8 cellular contexts compared by ENCODE assay signal in genomic region chr18:79399275-79400081, GRCh38. TPM values are rescaled to one million over a fixed set of nuclear protein-coding genes. Genes with fewer than 3 reads are reported as not detected.
DNase-seq lines count a peak whose midpoint lies in the region; ATAC-seq and TF ChIP-seq lines count a peak whose summit lies in the region.

No MANE protein-coding gene starts in this region.

- H3K36me3 Mint-ChIP-seq in IgD-negative memory B cell, result no peaks in the 10 kb centered on the region
- peaks cover 7% of the 10 kb centered on the region for H3K36me3 Mint-ChIP-seq in memory B cell

- no peaks in the 10 kb centered on the region for H3K9me3 ChIP-seq in BLaER1
- no peaks in the 10 kb centered on the region for H3K9me3 ChIP-seq in transverse colon

- no peak for TF ChIP-seq EP300 in transverse colon (IDR thresholded peaks at IDR 0.05; ENCODE audit: low read depth)

- H3K9ac ChIP-seq in BLaER1, result peak overlapping the region; percentile 86

- H3K4me3 Mint-ChIP-seq in IgD-negative memory B cell (peak overlapping the region; percentile 84 to 92 (median 90)), memory B cell (peak overlapping the region; percentile 96)

- no peak for TF ChIP-seq CTCF in brain microvascular endothelial cell (IDR thresholded peaks at IDR 0.05; ENCODE audit: low read depth, low read length, missing control alignments)
- no peak for TF ChIP-seq CTCF in transverse colon (IDR thresholded peaks at IDR 0.05)

- peaks cover 24 to 40% (median 32%) of the 10 kb centered on the region in 3 donors for H3K4me1 Mint-ChIP-seq in IgD-negative memory B cell
- peaks cover 37% of the 10 kb centered on the region for H3K4me1 Mint-ChIP-seq in memory B cell

- H3K27me3 Mint-ChIP-seq in IgD-negative memory B cell (no peaks in the 10 kb centered on the region), memory B cell (no peaks in the 10 kb centered on the region)

- H4K20me1 ChIP-seq in BLaER1, result peaks cover 46% of the 10 kb centered on the region

- H3K27ac Mint-ChIP-seq in IgD-negative memory B cell (peak overlapping the region; percentile 84 to 95 (median 91)), memory B cell (peak overlapping the region; percentile 97)

- TF ChIP-seq POLR2A in transverse colon (IDR thresholded peaks at IDR 0.05), result no peak

- H3K4me3 ChIP-seq in BLaER1, result peak overlapping the region; percentile 78
- H3K4me3 ChIP-seq in brain microvascular endothelial cell (ENCODE audit: low read depth, low read length), result peak overlapping the region; percentile 30
- H3K4me3 ChIP-seq in transverse colon, result peak overlapping the region; percentile 63 to 90 (median 74)

- peak overlapping the region; percentile 90 for H3K4me2 ChIP-seq in BLaER1

- no peak for DNase-seq in brain microvascular endothelial cell
- peak in 1 of 2 donors; percentile 60 for DNase-seq in memory B cell (ENCODE audit: low spot score in 2 of 2)
- DNase-seq in transverse colon, result no peak
- DNase-seq in NCI-H1092 treated with DMSO at 0.1 percent for 48 hours (lab: John Stamatoyannopoulos, UW), result no peak
- DNase-seq in NCI-H2196 (lab: John Stamatoyannopoulos, UW; ENCODE audit: unreplicated experiment), result no peak
- no peak for DNase-seq in OCI-M1 (lab: John Stamatoyannopoulos, UW)

- peaks cover 0 to 2% (median 0%) of the 10 kb centered on the region in 3 donors for H3K9me3 Mint-ChIP-seq in IgD-negative memory B cell
- H3K9me3 Mint-ChIP-seq in memory B cell, result no peaks in the 10 kb centered on the region

- in situ Hi-C loops in brain microvascular endothelial cell (cut with HindIII; ENCODE audit: low pct_ligation_motif_present, low sequenced_read_pairs), result loop anchor here (25.0 kb wide), 1 partner anchor 238 kb away; no protein-coding TSS in a partner anchor
- in situ Hi-C loops in transverse colon (cut with MboI; ENCODE audit: low pct_ligation_motif_present in 1 of 4, low pct_unique_long_range_greater_than_20kb in 1 of 4, low sequenced_read_pairs in 3 of 4), result loop anchor here in 1 of 4 donors (25.0 kb wide), 2 partner anchors 113 to 238 kb away; no protein-coding TSS in a partner anchor

- H3K27me3 ChIP-seq in BLaER1 (peaks cover 43% of the 10 kb centered on the region), brain microvascular endothelial cell (replicated peaks) (peaks cover 47% of the 10 kb centered on the region), transverse colon (peaks cover 80% of the 10 kb centered on the region)

- H3K27ac ChIP-seq in BLaER1 (peak overlapping the region; percentile 91), brain microvascular endothelial cell (no peak overlapping the region), transverse colon (peak overlapping the region; percentile 84 to 90 (median 88))

- intact Hi-C loops in transverse colon (cut with DNase I; ENCODE audit: low total_unique reads), result loop anchor here (5.0 kb wide), 1 partner anchor 108 kb away; no protein-coding TSS in a partner anchor

- peak; percentile 3 for ATAC-seq in memory B cell (ENCODE audit: low read depth)

- peaks cover 76% of the 10 kb centered on the region for H3K4me1 ChIP-seq in BLaER1
- peaks cover 13 to 60% (median 46%) of the 10 kb centered on the region in 4 donors for H3K4me1 ChIP-seq in transverse colon

- 17% methylated on average over 69 of the region's 79 CpGs; no CpG with 5 or more reads in 1 of the 2 donors for WGBS in transverse colon (ENCODE audit: low coverage in 1 of 2), 2 donors

- H3K36me3 ChIP-seq in BLaER1, result no peaks in the 10 kb centered on the region
- H3K36me3 ChIP-seq in brain microvascular endothelial cell (replicated peaks), result no peaks in the 10 kb centered on the region
- H3K36me3 ChIP-seq in transverse colon, result no peaks in the 10 kb centered on the region

RNA-seq across cellular contexts. Expression of gene NFATC1, which starts 3.7 kb away (rescaled TPM):
- polyA plus RNA-seq in IgD-negative memory B cell, result 63.2 TPM
- total RNA-seq in transverse colon, result 10 to 100 TPM in 3 of 4 donors, 1 to 10 TPM in 1; 5.3 to 19.1 (median 11.8) TPM
